Comparison of ENCODE assay signal across 17 cellular contexts in the genomic region with DNA sequence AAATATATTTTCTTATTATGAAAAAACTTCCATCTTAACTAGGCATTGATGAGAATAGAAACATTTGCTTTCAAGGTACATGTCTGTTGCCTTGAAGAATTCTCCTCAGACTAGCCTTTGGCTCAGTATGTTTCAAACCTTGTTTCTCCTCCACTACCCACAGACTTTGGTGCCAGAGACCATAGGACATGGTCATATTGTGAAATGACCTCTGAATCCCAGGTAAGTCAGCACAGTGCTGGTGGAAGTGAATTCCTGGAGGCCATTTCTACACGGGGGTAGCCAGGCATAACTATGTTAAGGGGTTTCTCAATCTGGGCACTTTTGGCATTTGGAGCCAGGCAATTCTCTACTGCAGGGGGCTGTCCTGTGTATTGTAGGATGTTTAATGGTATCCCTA.
DNase-seq lines count a peak whose midpoint lies in the region; ATAC-seq, FAIRE-seq and TF ChIP-seq lines count a peak whose summit lies in the region.
"Had no signal": no experiment of that assay in that cellular context is flagged by ENCODE, and none has a peak within 500 bp of the region (broad histone marks: within the 10 kb centered on the region; RNA-seq: fewer than 3 reads in every experiment).

No MANE protein-coding gene starts in this region.

- no peaks in the 10 kb centered on the region for H3K79me2 ChIP-seq in trophoblast cell (ENCODE audit: control insufficient read depth, insufficient read depth, low read length, poor library complexity)

- H2AFZ ChIP-seq in trophoblast cell (ENCODE audit: insufficient read depth, low read length, poor library complexity): no peak overlapping the region

- no peak overlapping the region for H3K4me2 ChIP-seq in trophoblast cell (ENCODE audit: low read length)

- H3K18ac ChIP-seq in trophoblast cell (ENCODE audit: low read length): no peak overlapping the region

- peak overlapping the region; percentile 41 for H3K9ac ChIP-seq in trophoblast cell (ENCODE audit: low read length)

- no peak overlapping the region for H3K4ac ChIP-seq in trophoblast cell (ENCODE audit: low read depth, low read length)

- intact Hi-C loops in Right ventricle myocardium superior (cut with DNase I): no loop called here

- no peak overlapping the region for H3K4me3 Mint-ChIP-seq in activated T-cell treated with anti-CD3 and anti-CD28 coated beads, Interleukin-2, amount 50 U/mL, for 72 hours
- no peak overlapping the region for H3K4me3 Mint-ChIP-seq in activated T-cell treated with anti-CD3 and anti-CD28 coated beads, Interleukin-2, amount 50 U/mL, for 4 hours
- H3K4me3 Mint-ChIP-seq in chondrocyte (ENCODE audit: unreplicated experiment): no peak overlapping the region
- H3K4me3 Mint-ChIP-seq: CD14-positive monocyte; CD8-positive, alpha-beta T cell had no signal

- no peak for FAIRE-seq in H54 (lab: Jason Lieb, UNC)
- FAIRE-seq: GM18507, HTR-8/SVneo had no signal

- peaks cover 52% of the 10 kb centered on the region for H3K4me1 Mint-ChIP-seq in activated T-cell treated with anti-CD3 and anti-CD28 coated beads, Interleukin-2, amount 50 U/mL, for 72 hours (ENCODE audit: low read depth)
- peaks cover 29% of the 10 kb centered on the region for H3K4me1 Mint-ChIP-seq in activated T-cell treated with anti-CD3 and anti-CD28 coated beads, Interleukin-2, amount 50 U/mL, for 4 hours (ENCODE audit: low read depth)
- H3K4me1 Mint-ChIP-seq in chondrocyte (ENCODE audit: low read depth): peaks cover 53% of the 10 kb centered on the region

- H3K79me1 ChIP-seq in trophoblast cell (ENCODE audit: low read length): no peaks in the 10 kb centered on the region

- H3K23ac ChIP-seq in trophoblast cell (ENCODE audit: low read length): no peak overlapping the region

- H3K27ac Mint-ChIP-seq in activated T-cell treated with anti-CD3 and anti-CD28 coated beads, Interleukin-2, amount 50 U/mL, for 72 hours: peak overlapping the region; percentile 17
- H3K27ac Mint-ChIP-seq in chondrocyte (ENCODE audit: unreplicated experiment): peak overlapping the region; percentile 8
- H3K27ac Mint-ChIP-seq: CD8-positive, alpha-beta T cell had no signal

- ATAC-seq in activated T-cell treated with anti-CD3 and anti-CD28 coated beads, Interleukin-2, amount 50 U/mL, for 72 hours (replicated peaks in 1 of 2): no peak
- ATAC-seq in activated T-cell treated with anti-CD3 and anti-CD28 coated beads, Interleukin-2, amount 50 U/mL, for 4 hours: no peak
- no peak for ATAC-seq in Right ventricle myocardium superior (ENCODE audit: poor library complexity)
- ATAC-seq: CD8-positive, alpha-beta T cell had no signal

- no peak overlapping the region for H4K91ac ChIP-seq in trophoblast cell (ENCODE audit: low read depth, low read length)

- H3K27me3 Mint-ChIP-seq in activated T-cell treated with anti-CD3 and anti-CD28 coated beads, Interleukin-2, amount 50 U/mL, for 72 hours (ENCODE audit: low read depth): no peaks in the 10 kb centered on the region
- H3K27me3 Mint-ChIP-seq in activated T-cell treated with anti-CD3 and anti-CD28 coated beads, Interleukin-2, amount 50 U/mL, for 4 hours (ENCODE audit: low read depth): no peaks in the 10 kb centered on the region
- no peaks in the 10 kb centered on the region for H3K27me3 Mint-ChIP-seq in chondrocyte (ENCODE audit: low read depth)

- H4K8ac ChIP-seq in trophoblast cell (ENCODE audit: low read depth, low read length): no peak overlapping the region

- H3K27me3 ChIP-seq in trophoblast cell (ENCODE audit: insufficient read depth, low read length): no peaks in the 10 kb centered on the region

- DNase-seq in activated T-cell treated with anti-CD3 and anti-CD28 coated beads, Interleukin-2, amount 50 U/mL, for 72 hours: no peak
- no peak for DNase-seq in activated T-cell treated with anti-CD3 and anti-CD28 coated beads, Interleukin-2, amount 50 U/mL, for 4 hours
- DNase-seq in chondrocyte (ENCODE audit: low spot score): no peak
- no peak for DNase-seq in trophoblast cell
- no peak for DNase-seq in Right ventricle myocardium superior
- DNase-seq in H54 (ENCODE audit: insufficient read length, low spot score): no peak
- DNase-seq in hippocampal formation (lab: John Stamatoyannopoulos, UW): no peak
- DNase-seq: CD8-positive, alpha-beta T cell; COR-L47; DMS53; GOT3 had no signal

- no peak overlapping the region for H4K12ac ChIP-seq in trophoblast cell (ENCODE audit: low read depth, low read length)

- TF ChIP-seq CTCF in chondrocyte (IDR thresholded peaks at IDR 0.05): no peak

- no peak overlapping the region for H3K14ac ChIP-seq in trophoblast cell (ENCODE audit: low read length)

- H2BK5ac ChIP-seq in trophoblast cell (ENCODE audit: low read depth, low read length, poor library complexity): no peak overlapping the region

- no peak overlapping the region for H2BK12ac ChIP-seq in trophoblast cell (ENCODE audit: low read length)

- WGBS in trophoblast cell (ENCODE audit: extremely low coverage, insufficient coverage, insufficient read length): no CpG with 5 or more reads among the region's 1 CpG

- H3K36me3 ChIP-seq in KOPT-K1 (ENCODE audit: insufficient read depth, low read length): peaks cover 97% of the 10 kb centered on the region
- no peaks in the 10 kb centered on the region for H3K36me3 ChIP-seq in trophoblast cell (ENCODE audit: control insufficient read depth in 1 of 2, insufficient read depth in 2 of 2, low read length in 2 of 2)
- H3K36me3 ChIP-seq: HAP-1 had no signal

- H3K36me3 Mint-ChIP-seq in activated T-cell treated with anti-CD3 and anti-CD28 coated beads, Interleukin-2, amount 50 U/mL, for 72 hours (ENCODE audit: insufficient read depth in 2 of 2): peaks cover 7 to 37% of the 10 kb centered on the region in 2 donors
- H3K36me3 Mint-ChIP-seq in activated T-cell treated with anti-CD3 and anti-CD28 coated beads, Interleukin-2, amount 50 U/mL, for 4 hours (ENCODE audit: insufficient read depth): peaks cover 40% of the 10 kb centered on the region
- H3K36me3 Mint-ChIP-seq in chondrocyte (ENCODE audit: low read depth): peaks cover 22% of the 10 kb centered on the region
- H3K36me3 Mint-ChIP-seq: CD14-positive monocyte had no signal

- H3K9me3 Mint-ChIP-seq in activated T-cell treated with anti-CD3 and anti-CD28 coated beads, Interleukin-2, amount 50 U/mL, for 72 hours: no peaks in the 10 kb centered on the region
- H3K9me3 Mint-ChIP-seq in activated T-cell treated with anti-CD3 and anti-CD28 coated beads, Interleukin-2, amount 50 U/mL, for 4 hours: no peaks in the 10 kb centered on the region
- peaks cover 9% of the 10 kb centered on the region for H3K9me3 Mint-ChIP-seq in chondrocyte (ENCODE audit: low read depth)
- H3K9me3 Mint-ChIP-seq: CD8-positive, alpha-beta T cell had no signal

- H3K4me1 ChIP-seq in trophoblast cell (ENCODE audit: control insufficient read depth in 1 of 2, insufficient read depth in 2 of 2, low read length in 2 of 2): peaks cover 0 to 7% of the 10 kb centered on the region in 2 experiments

- H3K4me3 ChIP-seq in trophoblast cell (ENCODE audit: low read depth, low read length): no peak overlapping the region
- H3K4me3 ChIP-seq: HAP-1 had no signal

- peak overlapping the region; percentile 46 for H3K27ac ChIP-seq in KOPT-K1 (ENCODE audit: low read depth, low read length, poor library complexity, severe bottlenecking)
- H3K27ac ChIP-seq in trophoblast cell (ENCODE audit: low read depth, low read length): no peak overlapping the region
- H3K27ac ChIP-seq: 22Rv1 had no signal

- TF ChIP-seq POLR2A in H54 (IDR thresholded peaks at IDR 0.05; ENCODE audit: low read depth, low read length): no peak

- no peak overlapping the region for H2BK120ac ChIP-seq in trophoblast cell (ENCODE audit: insufficient read depth, low read length, poor library complexity)

- no peaks in the 10 kb centered on the region for H3K9me3 ChIP-seq in KOPT-K1 (ENCODE audit: insufficient read depth, low read length, poor library complexity, severe bottlenecking)
- H3K9me3 ChIP-seq in trophoblast cell (ENCODE audit: insufficient read depth, low read depth, low read length): no peaks in the 10 kb centered on the region
- H3K9me3 ChIP-seq: HAP-1 had no signal

- H2AK5ac ChIP-seq in trophoblast cell (ENCODE audit: low read length): no peak overlapping the region
